Comparison of ENCODE assay signal across 22 cellular contexts in the genomic region with DNA sequence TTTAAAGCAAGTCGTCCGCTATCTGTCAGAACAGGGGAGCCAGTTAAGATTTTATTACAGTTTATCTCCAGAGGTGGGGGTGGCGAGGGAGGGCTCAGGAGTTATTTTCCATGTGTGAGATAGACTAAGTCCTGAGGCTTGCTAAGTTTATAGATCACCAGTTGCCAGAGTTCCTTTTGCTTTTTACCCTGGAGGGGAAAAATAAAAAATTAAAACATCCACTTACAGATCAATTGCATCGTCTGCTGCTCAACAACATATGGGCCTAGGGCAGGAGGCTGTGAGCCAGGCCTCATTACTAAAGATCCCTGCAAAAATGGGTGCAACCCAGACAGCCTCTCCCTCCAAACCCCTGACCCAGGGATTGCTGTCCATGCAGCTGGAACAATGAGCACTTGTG.
DNase-seq lines count a peak whose midpoint lies in the region; ATAC-seq and TF ChIP-seq lines count a peak whose summit lies in the region.
"Had no signal": no experiment of that assay in that cellular context is flagged by ENCODE, and none has a peak within 500 bp of the region (broad histone marks: within the 10 kb centered on the region; RNA-seq: fewer than 3 reads in every experiment).

No MANE protein-coding gene starts in this region.

- TF ChIP-seq CTCF in nephron (IDR thresholded peaks at IDR 0.05; ENCODE audit: unreplicated experiment in 3 of 3), result no peak
- no peak for TF ChIP-seq CTCF in smooth muscle cell (IDR thresholded peaks at IDR 0.05; ENCODE audit: borderline replicate concordance, insufficient read depth, poor library complexity, severe bottlenecking)
- no peak for TF ChIP-seq CTCF in mucosa of descending colon (IDR thresholded peaks at IDR 0.05)

- H3K36me3 Mint-ChIP-seq in nephron (ENCODE audit: low read depth), result no peaks in the 10 kb centered on the region

- peak overlapping the region; percentile 10 for H3K4me2 ChIP-seq in smooth muscle cell

- H3K4me1 ChIP-seq in smooth muscle cell (ENCODE audit: low read depth), result peaks cover 12% of the 10 kb centered on the region
- no peaks in the 10 kb centered on the region for H3K4me1 ChIP-seq in mucosa of descending colon (ENCODE audit: low read depth)
- H3K4me1 ChIP-seq: Peyer's patch had no signal

- intact Hi-C loops in mucosa of descending colon (cut with DNase I, micrococcal nuclease), result no loop called here

- no peak overlapping the region for H2AFZ ChIP-seq in smooth muscle cell (ENCODE audit: low read depth)

- H3K79me2 ChIP-seq in smooth muscle cell (ENCODE audit: low read depth), result no peaks in the 10 kb centered on the region

- DNase-seq in OCI-M1 (lab: John Stamatoyannopoulos, UW), result peak; percentile 7
- peak; percentile 72 for DNase-seq in fibroblast of peridontal ligament (ENCODE audit: extremely low read depth)
- DNase-seq in smooth muscle cell (lab: John Stamatoyannopoulos, UW; ENCODE audit: unreplicated experiment), result no peak
- DNase-seq in LoVo (ENCODE audit: low spot score), result no peak
- DNase-seq in mucosa of descending colon, result no peak
- DNase-seq in NAMALWA (ENCODE audit: low spot score), result no peak
- no peak for DNase-seq in cerebellum (ENCODE audit: low spot score)
- DNase-seq: BE2C; DMS53; GDM1; KG1; NCI-H1105 treated with DMSO at 0.1 percent for 48 hours; NCI-H1694; NCI-H2081; NCI-H2171; NCI-H345; NCI-H524; NCI-H774; NK-92 treated with Interleukin-12 subunit alpha and Interleukin-12 subunit beta, amount 100 ng/mL, for 24 hours; Peyer's patch; SJCRH30 had no signal

- no peak overlapping the region for H3K27ac Mint-ChIP-seq in nephron

- H3K27me3 Mint-ChIP-seq in nephron (ENCODE audit: low read depth), result no peaks in the 10 kb centered on the region

- H3K9me3 ChIP-seq in smooth muscle cell (replicated peaks; ENCODE audit: low read depth) (no peaks in the 10 kb centered on the region), mucosa of descending colon (no peaks in the 10 kb centered on the region)
- H3K9me3 ChIP-seq: BE2C, Peyer's patch, SJCRH30 had no signal

- H3K27me3 ChIP-seq in smooth muscle cell (ENCODE audit: low read depth), result no peaks in the 10 kb centered on the region
- H3K27me3 ChIP-seq: BE2C, Peyer's patch, SJCRH30 had no signal

- H3K4me3 Mint-ChIP-seq in nephron, result peak overlapping the region in 2 of 3 experiments; percentile 27 to 29

- no peak for ATAC-seq in mucosa of descending colon

- peaks cover 11% of the 10 kb centered on the region for H3F3A ChIP-seq in smooth muscle cell (ENCODE audit: low read depth)

- 40% methylated on average over 4 of the region's 4 CpGs for WGBS in smooth muscle cell (ENCODE audit: low lambda C conversion rate)

- H3K9ac ChIP-seq in smooth muscle cell (ENCODE audit: low read depth), result no peak overlapping the region

- H3K4me1 Mint-ChIP-seq in nephron, result no peaks in the 10 kb centered on the region

- H3K27ac ChIP-seq in smooth muscle cell (ENCODE audit: low read depth), result no peak overlapping the region
- H3K27ac ChIP-seq: Peyer's patch, SJCRH30 had no signal

- no peaks in the 10 kb centered on the region for H3K36me3 ChIP-seq in smooth muscle cell (ENCODE audit: low read depth)
- no peaks in the 10 kb centered on the region for H3K36me3 ChIP-seq in mucosa of descending colon (ENCODE audit: low read depth)
- H3K36me3 ChIP-seq: BE2C, Peyer's patch, SJCRH30 had no signal

- H3K4me3 ChIP-seq in smooth muscle cell (no peak overlapping the region), mucosa of descending colon (no peak overlapping the region)
- H3K4me3 ChIP-seq: Peyer's patch, SJCRH30 had no signal

- H3K9me3 Mint-ChIP-seq in nephron, result no peaks in the 10 kb centered on the region

- no peaks in the 10 kb centered on the region for H4K20me1 ChIP-seq in smooth muscle cell (ENCODE audit: low read depth)

Comparison
In these comparisons a context has a peak if more than half of its experiments do, and no peak if none do; other contexts are left out.
1. DNase-seq: peak in OCI-M1 (single experiment) and fibroblast of peridontal ligament (single experiment); none in smooth muscle cell (single experiment), LoVo (single experiment), mucosa of descending colon (0 of 3), NAMALWA (single experiment) and cerebellum (single experiment).